8 cellular contexts compared by ENCODE assay signal in genomic region chr2:20675701-20676352, GRCh38. TPM values are rescaled to one million over a fixed set of nuclear protein-coding genes. Genes with fewer than 3 reads are reported as not detected.
DNase-seq lines count a peak whose midpoint lies in the region; ATAC-seq and TF ChIP-seq lines count a peak whose summit lies in the region.

No MANE protein-coding gene starts in this region.

- peaks cover 4% of the 10 kb centered on the region; the same call in 1 of the 2 replicates for H3K27me3 ChIP-seq in SJCRH30

- H3K4me3 Mint-ChIP-seq in activated T-helper 17 cell treated with anti-CD3 and anti-CD28 coated beads, Interleukin-2, amount 50 U/mL, for 72 hours: no peak overlapping the region

- peaks cover 29% of the 10 kb centered on the region for H3K27me3 Mint-ChIP-seq in activated T-helper 17 cell treated with anti-CD3 and anti-CD28 coated beads, Interleukin-2, amount 50 U/mL, for 72 hours

- H3K27ac Mint-ChIP-seq in activated T-helper 17 cell treated with anti-CD3 and anti-CD28 coated beads, Interleukin-2, amount 50 U/mL, for 72 hours: no peak overlapping the region

- H3K4me1 Mint-ChIP-seq in activated T-helper 17 cell treated with anti-CD3 and anti-CD28 coated beads, Interleukin-2, amount 50 U/mL, for 72 hours: no peaks in the 10 kb centered on the region

- H3K9me3 ChIP-seq in SJCRH30 (replicated peaks): no peaks in the 10 kb centered on the region

- no peaks in the 10 kb centered on the region for H3K9me3 Mint-ChIP-seq in activated T-helper 17 cell treated with anti-CD3 and anti-CD28 coated beads, Interleukin-2, amount 50 U/mL, for 72 hours

- H3K27ac ChIP-seq in SJCRH30: no peak overlapping the region

- in situ Hi-C loops in GM13977 (cut with MboI; ENCODE audit: low pct_unique_long_range_greater_than_20kb, low sequenced_read_pairs, unreplicated experiment): no loop called here

- no peak for TF ChIP-seq CTCF in GM13977 (IDR thresholded peaks at IDR 0.05; ENCODE audit: extremely low read depth, insufficient read depth, missing control alignments)

- DNase-seq in GM13977 (ENCODE audit: low spot score) (peak; percentile 60), retina (peak; percentile 5), SJCRH30 (no peak), hippocampal formation (lab: John Stamatoyannopoulos, UW) (no peak), mesenteric fat pad (ENCODE audit: low spot score) (no peak)

- ATAC-seq in GM19468 (IDR thresholded peaks at IDR 0.05; ENCODE audit: extremely low read depth, unreplicated experiment) (peak; percentile 63), HG03439 (IDR thresholded peaks at IDR 0.05; ENCODE audit: unreplicated experiment) (peak; percentile 52)
- peak; percentile 48 for ATAC-seq in activated T-helper 17 cell treated with anti-CD3 and anti-CD28 coated beads, Interleukin-2, amount 50 U/mL, for 72 hours (replicated peaks)

- no peak overlapping the region for H3K4me3 ChIP-seq in SJCRH30

- no peaks in the 10 kb centered on the region for H3K36me3 ChIP-seq in SJCRH30

- H3K4me1 ChIP-seq in SJCRH30: no peaks in the 10 kb centered on the region

- no peaks in the 10 kb centered on the region for H3K36me3 Mint-ChIP-seq in activated T-helper 17 cell treated with anti-CD3 and anti-CD28 coated beads, Interleukin-2, amount 50 U/mL, for 72 hours (ENCODE audit: low read depth)

RNA-seq across cellular contexts. Expression of gene GDF7, which starts 8.9 kb away (rescaled TPM):
- total RNA-seq in activated T-helper 17 cell treated with anti-CD3 and anti-CD28 coated beads, Interleukin-2, amount 50 U/mL, for 72 hours: under 1 TPM; 0.02 to 0.48 TPM
- total RNA-seq in SJCRH30 (2014; rRNA removed; shearing (Covaris generic)): 0.02 and 0.03 TPM in 2 replicates
- total RNA-seq in mesenteric fat pad: 1.2 TPM

RNA-seq across cellular contexts. Expression of gene HS1BP3, which starts 24.9 kb away (rescaled TPM):
- 10 to 100 TPM in 1 of 2 donors, 1 to 10 TPM in 1; 8.9 to 10.7 TPM for total RNA-seq in activated T-helper 17 cell treated with anti-CD3 and anti-CD28 coated beads, Interleukin-2, amount 50 U/mL, for 72 hours
- total RNA-seq in SJCRH30 (2014; rRNA removed; shearing (Covaris generic)): 14.0 and 14.7 TPM in 2 replicates
- 28.8 TPM for total RNA-seq in mesenteric fat pad

Comparison
In these comparisons a context has a peak if more than half of its experiments do, and no peak if none do; other contexts are left out.
1. DNase-seq: peak in GM13977 (single experiment) and retina (single experiment); none in SJCRH30 (0 of 2), hippocampal formation (0 of 2) and mesenteric fat pad (single experiment).
2. Peak in every context shown above with its lines, with median percentiles within 50 percentile points of each other: ATAC-seq.